ENCODE assay signal across 9 cellular contexts in genomic region chr11:65439331-65440181, GRCh38. TPM values are rescaled to one million over a fixed set of nuclear protein-coding genes. Genes with fewer than 3 reads are reported as not detected.
A peak's percentile ranks its signal among the peaks of the same experiment; 100 is the strongest.
DNase-seq lines count a peak whose midpoint lies in the region; ATAC-seq, FAIRE-seq and TF ChIP-seq lines count a peak whose summit lies in the region.
"Had no signal": no experiment of that assay in that cellular context is flagged by ENCODE, and none has a peak within 500 bp of the region (broad histone marks: within the 10 kb centered on the region; RNA-seq: fewer than 3 reads in every experiment).

No MANE protein-coding gene starts in this region.

- H3K27me3 ChIP-seq in skeletal muscle tissue (ENCODE audit: control insufficient read depth in 3 of 3, insufficient read depth in 3 of 3, low read length in 3 of 3): no peaks in the 10 kb centered on the region

- no peak for TF ChIP-seq POLR2A in GM12892 (IDR thresholded peaks at IDR 0.05; ENCODE audit: low read depth, low read length)

- peak overlapping the region; percentile 65 for H3K27ac ChIP-seq in VCaP
- peak overlapping the region; percentile 54 for H3K27ac ChIP-seq in skeletal muscle tissue (ENCODE audit: low read depth, low read length)
- H3K27ac ChIP-seq: HL-60 had no signal

- ATAC-seq in GM18867 (IDR thresholded peaks at IDR 0.05; ENCODE audit: unreplicated experiment) (no peak), GM19328 (IDR thresholded peaks at IDR 0.05; ENCODE audit: unreplicated experiment) (no peak), HG02798 (IDR thresholded peaks at IDR 0.05; ENCODE audit: poor library complexity, unreplicated experiment) (no peak)

- no peak overlapping the region for H3K9ac ChIP-seq in skeletal muscle tissue (ENCODE audit: low read depth in 1 of 3, low read length in 3 of 3)

- peaks cover 62 to 74% (median 67%) of the 10 kb centered on the region in 3 donors for H3K4me1 ChIP-seq in skeletal muscle tissue (ENCODE audit: control insufficient read depth in 3 of 3, insufficient read depth in 3 of 3, low read length in 3 of 3)

- FAIRE-seq in GM12892 (lab: Jason Lieb, UNC): peak; percentile 17

- no peaks in the 10 kb centered on the region for H3K9me3 ChIP-seq in skeletal muscle tissue (ENCODE audit: control insufficient read depth in 3 of 3, low read length in 3 of 3)

- H3K36me3 ChIP-seq in skeletal muscle tissue (ENCODE audit: control insufficient read depth in 3 of 3, insufficient read depth in 3 of 3, low read length in 3 of 3): peaks cover 71 to 77% (median 74%) of the 10 kb centered on the region in 3 donors

- H3K4me3 ChIP-seq in skeletal muscle tissue (ENCODE audit: low read length in 3 of 3): peak overlapping the region in 1 of 3 donors; percentile 27

- no peak for TF ChIP-seq CTCF in VCaP (conservative IDR thresholded peaks at IDR 0.05)

- DNase-seq in GM12892 (ENCODE audit: insufficient read length): no peak
- peak; percentile 70 for DNase-seq in fibroblast of gingiva (ENCODE audit: low read depth)
- DNase-seq in NCI-H2227 treated with DMSO at 0.1 percent for 48 hours (lab: John Stamatoyannopoulos, UW): no peak

RNA-seq across cellular contexts. Expression of gene NEAT1, which starts 17.0 kb away (rescaled TPM):
- 678 TPM for polyA plus RNA-seq in GM12892 (2012; ENCODE audit: missing spikeins)
- 26.1 TPM for total RNA-seq in skeletal muscle tissue

RNA-seq across cellular contexts. Expression of gene FRMD8, which starts 53.1 kb away (rescaled TPM):
- 11.2 TPM for polyA plus RNA-seq in GM12892 (2012; ENCODE audit: missing spikeins)
- 8.4 TPM for total RNA-seq in skeletal muscle tissue

RNA-seq across cellular contexts. Expression of gene SLC25A45, which starts 57.1 kb away (rescaled TPM):
- polyA plus RNA-seq in GM12892 (2012; ENCODE audit: missing spikeins): 17.9 TPM
- total RNA-seq in skeletal muscle tissue: 3.7 TPM

RNA-seq across cellular contexts. Expression of gene MALAT1, which starts 59.3 kb away (rescaled TPM):
- 5,443 TPM for polyA plus RNA-seq in GM12892 (2012; ENCODE audit: missing spikeins)
- total RNA-seq in skeletal muscle tissue: 7,794 TPM
